8 cellular contexts compared by ENCODE assay signal in the genomic region with DNA sequence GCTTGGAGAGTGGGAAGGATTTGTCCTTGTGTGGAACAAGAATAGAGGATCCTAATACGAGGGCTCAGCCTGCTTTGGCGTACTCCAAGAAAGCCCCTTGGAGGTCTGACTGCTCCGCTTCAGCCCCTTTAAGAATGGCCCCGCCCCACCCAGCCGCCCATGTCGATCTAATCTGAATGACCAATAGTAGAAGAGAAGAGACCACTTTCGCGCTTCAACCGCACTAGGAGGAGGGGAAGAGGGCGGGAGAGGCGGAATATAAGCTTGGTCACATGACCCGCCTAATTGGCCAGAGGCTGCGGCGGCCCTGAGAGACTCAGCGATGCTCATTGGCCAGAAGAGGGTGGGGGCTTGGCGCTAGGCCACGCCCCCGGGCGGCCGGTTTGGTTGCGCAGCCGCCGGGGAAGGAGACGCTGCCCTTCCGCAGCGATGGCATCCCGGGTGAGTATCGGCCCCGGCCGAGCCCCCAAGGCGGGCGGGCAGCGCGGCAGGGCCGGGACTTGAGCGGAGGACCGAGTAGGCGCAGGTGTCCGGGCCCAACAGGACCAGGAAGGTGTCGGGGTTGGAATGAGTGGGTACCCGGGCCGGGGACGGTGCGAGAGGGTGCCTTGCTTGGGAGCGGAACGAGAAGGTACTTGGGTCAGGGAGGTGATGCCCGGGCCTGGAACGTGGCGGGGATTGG. TPM values are rescaled to one million over a fixed set of nuclear protein-coding genes. Genes with fewer than 3 reads are reported as not detected.
DNase-seq lines count a peak whose midpoint lies in the region; ATAC-seq and TF ChIP-seq lines count a peak whose summit lies in the region.

A gene with protein sequence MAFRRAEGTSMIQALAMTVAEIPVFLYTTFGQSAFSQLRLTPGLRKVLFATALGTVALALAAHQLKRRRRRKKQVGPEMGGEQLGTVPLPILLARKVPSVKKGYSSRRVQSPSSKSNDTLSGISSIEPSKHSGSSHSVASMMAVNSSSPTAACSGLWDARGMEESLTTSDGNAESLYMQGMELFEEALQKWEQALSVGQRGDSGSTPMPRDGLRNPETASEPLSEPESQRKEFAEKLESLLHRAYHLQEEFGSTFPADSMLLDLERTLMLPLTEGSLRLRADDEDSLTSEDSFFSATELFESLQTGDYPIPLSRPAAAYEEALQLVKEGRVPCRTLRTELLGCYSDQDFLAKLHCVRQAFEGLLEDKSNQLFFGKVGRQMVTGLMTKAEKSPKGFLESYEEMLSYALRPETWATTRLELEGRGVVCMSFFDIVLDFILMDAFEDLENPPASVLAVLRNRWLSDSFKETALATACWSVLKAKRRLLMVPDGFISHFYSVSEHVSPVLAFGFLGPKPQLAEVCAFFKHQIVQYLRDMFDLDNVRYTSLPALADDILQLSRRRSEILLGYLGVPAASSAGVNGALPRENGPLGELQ (plus strand): TSS at position 386 of the 682 bp plus-strand sequence. CDS start 3,969 bp downstream, outside the sequence.

- peak within 1 kb of the TSS; percentile 92 for H3K27ac Mint-ChIP-seq in WTC11

- no peaks in the 10 kb centered on the region for H3K9me3 Mint-ChIP-seq in WTC11

- H3K4me1 Mint-ChIP-seq in WTC11, result peaks cover 15% of the 10 kb centered on the region

- POLR2A ChIA-PET in AG04449 (lab: Yijun Ruan, JAX), result interaction anchor here (0.8 to 1.3 kb wide), 2 partner anchors 13 to 207 kb away, joined by 3 to 4 read pairs; a partner anchor contains a TSS
- POLR2A ChIA-PET in WTC11 (lab: Charles Lee), result interaction anchor here (0.5 to 0.6 kb wide), 4 partner anchors 30 to 318 kb away, joined by 3 to 5 read pairs (median 3); a partner anchor contains a TSS

- DNase-seq in AG04449 (ENCODE audit: low read depth, low spot score) (peak; percentile 92), NCI-H2227 treated with DMSO at 0.1 percent for 48 hours (lab: John Stamatoyannopoulos, UW) (peak; percentile 95), WTC11 (ENCODE audit: low spot score) (peak; percentile 97), cardiac fibroblast (ENCODE audit: low read depth in 2 of 2) (peak; percentile 99), iPS-NIHi7 (ENCODE audit: extremely low spot score) (peak; percentile 100), smooth muscle cell of the brain vasculature (ENCODE audit: low read depth, low spot score) (peak; percentile 97)

- CTCF ChIA-PET in AG04449 (lab: Yijun Ruan, JAX), result interaction anchor here (1.2 kb wide), 1 partner anchor 12 kb away, joined by 4 read pairs; no protein-coding TSS in a partner anchor
- CTCF ChIA-PET in WTC11 (lab: Charles Lee), result interaction anchor here (0.6 to 1.7 kb wide), 15 partner anchors 8 to 701 kb away, joined by 3 to 8 read pairs (median 3); a partner anchor contains a TSS

- peak within 1 kb of the TSS; percentile 96 for H3K4me3 Mint-ChIP-seq in WTC11

- TF ChIP-seq CTCF in AG04449 (IDR thresholded peaks at IDR 0.05; ENCODE audit: insufficient read depth, low read length, missing control alignments), result no peak
- TF ChIP-seq CTCF in WTC11 (IDR thresholded peaks at IDR 0.05), result no peak
- TF ChIP-seq CTCF in cardiac fibroblast (IDR thresholded peaks at IDR 0.05; ENCODE audit: low read depth, low read length), result no peak

- H3K4me3 ChIP-seq in AG04449 (ENCODE audit: low read depth, low read length) (peak within 1 kb of the TSS; percentile 97), cardiac fibroblast (replicated peaks in 1 of 2; ENCODE audit: low read depth in 2 of 2, low read length in 2 of 2) (peak within 1 kb of the TSS; percentile 100)

- H3K27me3 Mint-ChIP-seq in WTC11 (ENCODE audit: low read depth), result no peaks in the 10 kb centered on the region

- ATAC-seq in GM18907 (IDR thresholded peaks at IDR 0.05; ENCODE audit: unreplicated experiment), result peak; percentile 94
- ATAC-seq in HG03159 (IDR thresholded peaks at IDR 0.05; ENCODE audit: unreplicated experiment), result peak; percentile 95
- ATAC-seq in WTC11, result peak; percentile 95

- H3K36me3 Mint-ChIP-seq in WTC11, result 0 out of 2 replicates have a peak, but pooled peaks cover 3% of the 10 kb centered on the region

TF ChIP-seq in WTC11, 78 proteins besides CTCF, POLR2A, EP300 and RAD21 (continues in another document):
- TF ChIP-seq, protein P1, sequence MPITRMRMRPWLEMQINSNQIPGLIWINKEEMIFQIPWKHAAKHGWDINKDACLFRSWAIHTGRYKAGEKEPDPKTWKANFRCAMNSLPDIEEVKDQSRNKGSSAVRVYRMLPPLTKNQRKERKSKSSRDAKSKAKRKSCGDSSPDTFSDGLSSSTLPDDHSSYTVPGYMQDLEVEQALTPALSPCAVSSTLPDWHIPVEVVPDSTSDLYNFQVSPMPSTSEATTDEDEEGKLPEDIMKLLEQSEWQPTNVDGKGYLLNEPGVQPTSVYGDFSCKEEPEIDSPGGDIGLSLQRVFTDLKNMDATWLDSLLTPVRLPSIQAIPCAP (CRISPR knock-in tag; IDR thresholded peaks at IDR 0.05), result 0 out of 2 replicates have a peak, but pooled peaks have one; percentile 45
- TF ChIP-seq, protein P2, sequence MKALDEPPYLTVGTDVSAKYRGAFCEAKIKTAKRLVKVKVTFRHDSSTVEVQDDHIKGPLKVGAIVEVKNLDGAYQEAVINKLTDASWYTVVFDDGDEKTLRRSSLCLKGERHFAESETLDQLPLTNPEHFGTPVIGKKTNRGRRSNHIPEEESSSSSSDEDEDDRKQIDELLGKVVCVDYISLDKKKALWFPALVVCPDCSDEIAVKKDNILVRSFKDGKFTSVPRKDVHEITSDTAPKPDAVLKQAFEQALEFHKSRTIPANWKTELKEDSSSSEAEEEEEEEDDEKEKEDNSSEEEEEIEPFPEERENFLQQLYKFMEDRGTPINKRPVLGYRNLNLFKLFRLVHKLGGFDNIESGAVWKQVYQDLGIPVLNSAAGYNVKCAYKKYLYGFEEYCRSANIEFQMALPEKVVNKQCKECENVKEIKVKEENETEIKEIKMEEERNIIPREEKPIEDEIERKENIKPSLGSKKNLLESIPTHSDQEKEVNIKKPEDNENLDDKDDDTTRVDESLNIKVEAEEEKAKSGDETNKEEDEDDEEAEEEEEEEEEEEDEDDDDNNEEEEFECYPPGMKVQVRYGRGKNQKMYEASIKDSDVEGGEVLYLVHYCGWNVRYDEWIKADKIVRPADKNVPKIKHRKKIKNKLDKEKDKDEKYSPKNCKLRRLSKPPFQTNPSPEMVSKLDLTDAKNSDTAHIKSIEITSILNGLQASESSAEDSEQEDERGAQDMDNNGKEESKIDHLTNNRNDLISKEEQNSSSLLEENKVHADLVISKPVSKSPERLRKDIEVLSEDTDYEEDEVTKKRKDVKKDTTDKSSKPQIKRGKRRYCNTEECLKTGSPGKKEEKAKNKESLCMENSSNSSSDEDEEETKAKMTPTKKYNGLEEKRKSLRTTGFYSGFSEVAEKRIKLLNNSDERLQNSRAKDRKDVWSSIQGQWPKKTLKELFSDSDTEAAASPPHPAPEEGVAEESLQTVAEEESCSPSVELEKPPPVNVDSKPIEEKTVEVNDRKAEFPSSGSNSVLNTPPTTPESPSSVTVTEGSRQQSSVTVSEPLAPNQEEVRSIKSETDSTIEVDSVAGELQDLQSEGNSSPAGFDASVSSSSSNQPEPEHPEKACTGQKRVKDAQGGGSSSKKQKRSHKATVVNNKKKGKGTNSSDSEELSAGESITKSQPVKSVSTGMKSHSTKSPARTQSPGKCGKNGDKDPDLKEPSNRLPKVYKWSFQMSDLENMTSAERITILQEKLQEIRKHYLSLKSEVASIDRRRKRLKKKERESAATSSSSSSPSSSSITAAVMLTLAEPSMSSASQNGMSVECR (CRISPR knock-in tag; IDR thresholded peaks at IDR 0.05; ENCODE audit: borderline replicate concordance), result peak; percentile 91
- TF ChIP-seq, protein P3, sequence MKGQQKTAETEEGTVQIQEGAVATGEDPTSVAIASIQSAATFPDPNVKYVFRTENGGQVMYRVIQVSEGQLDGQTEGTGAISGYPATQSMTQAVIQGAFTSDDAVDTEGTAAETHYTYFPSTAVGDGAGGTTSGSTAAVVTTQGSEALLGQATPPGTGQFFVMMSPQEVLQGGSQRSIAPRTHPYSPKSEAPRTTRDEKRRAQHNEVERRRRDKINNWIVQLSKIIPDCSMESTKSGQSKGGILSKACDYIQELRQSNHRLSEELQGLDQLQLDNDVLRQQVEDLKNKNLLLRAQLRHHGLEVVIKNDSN (CRISPR knock-in tag; IDR thresholded peaks at IDR 0.05), result peak; percentile 94
- TF ChIP-seq, protein P4, sequence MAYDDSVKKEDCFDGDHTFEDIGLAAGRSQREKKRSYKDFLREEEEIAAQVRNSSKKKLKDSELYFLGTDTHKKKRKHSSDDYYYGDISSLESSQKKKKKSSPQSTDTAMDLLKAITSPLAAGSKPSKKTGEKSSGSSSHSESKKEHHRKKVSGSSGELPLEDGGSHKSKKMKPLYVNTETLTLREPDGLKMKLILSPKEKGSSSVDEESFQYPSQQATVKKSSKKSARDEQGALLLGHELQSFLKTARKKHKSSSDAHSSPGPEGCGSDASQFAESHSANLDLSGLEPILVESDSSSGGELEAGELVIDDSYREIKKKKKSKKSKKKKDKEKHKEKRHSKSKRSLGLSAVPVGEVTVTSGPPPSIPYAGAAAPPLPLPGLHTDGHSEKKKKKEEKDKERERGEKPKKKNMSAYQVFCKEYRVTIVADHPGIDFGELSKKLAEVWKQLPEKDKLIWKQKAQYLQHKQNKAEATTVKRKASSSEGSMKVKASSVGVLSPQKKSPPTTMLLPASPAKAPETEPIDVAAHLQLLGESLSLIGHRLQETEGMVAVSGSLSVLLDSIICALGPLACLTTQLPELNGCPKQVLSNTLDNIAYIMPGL (CRISPR knock-in tag; IDR thresholded peaks at IDR 0.05), result 0 out of 2 replicates have a peak, but pooled peaks have one; percentile 61
- TF ChIP-seq, protein P5, sequence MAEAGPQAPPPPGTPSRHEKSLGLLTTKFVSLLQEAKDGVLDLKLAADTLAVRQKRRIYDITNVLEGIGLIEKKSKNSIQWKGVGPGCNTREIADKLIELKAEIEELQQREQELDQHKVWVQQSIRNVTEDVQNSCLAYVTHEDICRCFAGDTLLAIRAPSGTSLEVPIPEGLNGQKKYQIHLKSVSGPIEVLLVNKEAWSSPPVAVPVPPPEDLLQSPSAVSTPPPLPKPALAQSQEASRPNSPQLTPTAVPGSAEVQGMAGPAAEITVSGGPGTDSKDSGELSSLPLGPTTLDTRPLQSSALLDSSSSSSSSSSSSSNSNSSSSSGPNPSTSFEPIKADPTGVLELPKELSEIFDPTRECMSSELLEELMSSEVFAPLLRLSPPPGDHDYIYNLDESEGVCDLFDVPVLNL (CRISPR knock-in tag; IDR thresholded peaks at IDR 0.05; ENCODE audit: borderline replicate concordance, low read depth), result no peak
- TF ChIP-seq, protein P6, sequence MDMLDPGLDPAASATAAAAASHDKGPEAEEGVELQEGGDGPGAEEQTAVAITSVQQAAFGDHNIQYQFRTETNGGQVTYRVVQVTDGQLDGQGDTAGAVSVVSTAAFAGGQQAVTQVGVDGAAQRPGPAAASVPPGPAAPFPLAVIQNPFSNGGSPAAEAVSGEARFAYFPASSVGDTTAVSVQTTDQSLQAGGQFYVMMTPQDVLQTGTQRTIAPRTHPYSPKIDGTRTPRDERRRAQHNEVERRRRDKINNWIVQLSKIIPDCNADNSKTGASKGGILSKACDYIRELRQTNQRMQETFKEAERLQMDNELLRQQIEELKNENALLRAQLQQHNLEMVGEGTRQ (CRISPR knock-in tag; IDR thresholded peaks at IDR 0.05), result peak; percentile 97
- 0 out of 2 replicates have a peak, but pooled peaks have one; percentile 30 for TF ChIP-seq KAT7 (CRISPR knock-in tag; IDR thresholded peaks at IDR 0.05; ENCODE audit: borderline replicate concordance)
- TF ChIP-seq CREM (CRISPR knock-in tag; IDR thresholded peaks at IDR 0.05), result no peak

RNA-seq across cellular contexts. Expression of the gene that starts here (rescaled TPM):
- total RNA-seq in WTC11 (2021), result 39.9 to 61.7 TPM (median 48.0 TPM) in 3 replicates

Comparison
In these comparisons a context has a peak if more than half of its experiments do, and no peak if none do; other contexts are left out.
1. Peak in every context shown above with its lines: DNase-seq, ATAC-seq and H3K4me3 ChIP-seq.